Comparison of ENCODE assay signal across 19 cellular contexts in the genomic region with DNA sequence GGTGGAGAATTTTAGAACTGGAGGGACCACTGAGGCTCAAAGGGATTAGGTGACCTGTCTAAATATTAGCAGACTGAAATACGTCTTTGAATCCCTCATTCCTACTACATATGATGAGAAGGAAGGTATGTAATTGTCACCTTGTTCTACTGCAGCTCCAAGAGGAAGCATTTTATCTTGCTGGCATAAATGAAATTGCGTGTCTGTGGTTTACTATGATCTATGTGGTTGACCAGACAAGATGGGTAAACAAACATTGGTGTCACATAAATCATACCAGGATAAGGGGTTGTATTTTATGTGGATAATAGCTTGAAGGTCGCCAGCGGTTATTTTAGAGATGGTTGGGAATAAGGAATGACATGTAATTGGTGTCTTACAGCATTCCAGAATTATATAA.
"Had no signal": no experiment of that assay in that cellular context is flagged by ENCODE, and none has a peak within 500 bp of the region (broad histone marks: within the 10 kb centered on the region; RNA-seq: fewer than 3 reads in every experiment).

No MANE protein-coding gene starts in this region.

- H3K9me3 ChIP-seq: gastroesophageal sphincter, spleen, upper lobe of left lung had no signal

- H3K27ac ChIP-seq: epithelial cell of prostate, spleen, upper lobe of left lung had no signal

- DNase-seq: activated CD4-positive, alpha-beta memory T cell treated with anti-CD3 and anti-CD28 coated beads for 36 hours; activated CD4-positive, alpha-beta T cell treated with anti-CD3 and anti-CD28 coated beads for 48 hours; activated effector memory CD4-positive, alpha-beta T cell treated with Interleukin-2 at 50 U/mL for 16 hours; activated naive CD4-positive, alpha-beta T cell treated with anti-CD3 and anti-CD28 coated beads for 36 hours; activated naive CD8-positive, alpha-beta T cell treated with anti-CD3 and anti-CD28 coated beads, Interleukin-2, amount 10 ng/mL, durations not matched to agents 7 days and 5 days; activated T-cell treated with anti-CD3 and anti-CD28 coated beads, Interleukin-2, amount 50 U/mL, for 72 hours; amygdala; cortex of kidney; head of caudate nucleus; left ventricle myocardium superior; mammary epithelial cell; naive thymus-derived CD8-positive, alpha-beta T cell; spleen; stimulated activated CD4-positive, alpha-beta T cell treated with anti-CD3 and anti-CD28 coated beads, Interleukin-4, amount 100 ng/mL, for 24 hours; stimulated activated naive CD4-positive, alpha-beta T cell treated with Interleukin-2 at 50 U/mL for 16 hours; upper lobe of left lung had no signal

- H3K27me3 ChIP-seq: gastroesophageal sphincter, upper lobe of left lung had no signal

- H3K4me3 ChIP-seq: gastroesophageal sphincter, spleen, upper lobe of left lung had no signal

- FAIRE-seq: islet of Langerhans had no signal

- H3K36me3 ChIP-seq: spleen had no signal

- H3K4me1 ChIP-seq: spleen, upper lobe of left lung had no signal

- ATAC-seq: activated T-cell treated with anti-CD3 and anti-CD28 coated beads, Interleukin-2, amount 50 U/mL, for 72 hours; gastroesophageal sphincter; left ventricle myocardium superior; naive thymus-derived CD8-positive, alpha-beta T cell had no signal
